In genomic region chr2:160666019-160666676, GRCh38 we compare ENCODE assay signal across 8 cellular contexts.
DNase-seq lines count a peak whose midpoint lies in the region; FAIRE-seq and TF ChIP-seq lines count a peak whose summit lies in the region.

No MANE protein-coding gene starts in this region.

- no peak for TF ChIP-seq CTCF in ascending aorta (IDR thresholded peaks at IDR 0.05)
- TF ChIP-seq CTCF in kidney (IDR thresholded peaks at IDR 0.05; ENCODE audit: borderline replicate concordance, extremely low read depth, insufficient read depth): no peak

- peak overlapping the region in 1 of 2 donors; percentile 31 for H3K4me3 ChIP-seq in ascending aorta
- no peak overlapping the region for H3K4me3 ChIP-seq in kidney (ENCODE audit: low read length in 2 of 2)

- DNase-seq in GM03348 (ENCODE audit: low spot score) (peak; percentile 82), HCEC 1CT (peak; percentile 97), NCI-H128 (lab: John Stamatoyannopoulos, UW; ENCODE audit: unreplicated experiment) (peak; percentile 33), ascending aorta (ENCODE audit: low spot score in 2 of 2) (no peak), kidney (no peak), stromal cell of bone marrow (ENCODE audit: low read depth) (peak; percentile 99), NCI-H526 treated with DMSO at 0.1 percent for 48 hours (lab: John Stamatoyannopoulos, UW) (no peak), middle frontal gyrus (ENCODE audit: extremely low spot score, low spot score) (no peak)

- H3K4me1 ChIP-seq in ascending aorta (peaks cover 0 to 18% of the 10 kb centered on the region in 2 donors), kidney (ENCODE audit: control insufficient read depth in 1 of 2, insufficient read depth in 1 of 2, low read depth in 1 of 2, low read length in 2 of 2) (no peaks in the 10 kb centered on the region)

- FAIRE-seq in kidney (lab: Jason Lieb, UNC): peak; percentile 94

- H3K27me3 ChIP-seq in ascending aorta: no peaks in the 10 kb centered on the region

- H3K27ac ChIP-seq in ascending aorta: peak overlapping the region; percentile 58 to 78
- H3K27ac ChIP-seq in kidney (ENCODE audit: low read depth in 2 of 2, low read length in 2 of 2): peak overlapping the region; percentile 59 to 63

- H3K36me3 ChIP-seq in ascending aorta: no peaks in the 10 kb centered on the region
- H3K36me3 ChIP-seq in kidney (ENCODE audit: control insufficient read depth in 1 of 2, insufficient read depth in 2 of 2, low read length in 2 of 2): no peaks in the 10 kb centered on the region

- H3K9me3 ChIP-seq in ascending aorta (no peaks in the 10 kb centered on the region), kidney (ENCODE audit: control insufficient read depth in 1 of 2, low read length in 2 of 2) (no peaks in the 10 kb centered on the region)

- H3K9ac ChIP-seq in kidney (ENCODE audit: low read length in 2 of 2): peak overlapping the region in 1 of 2 donors; percentile 51

- intact Hi-C loops in ascending aorta (cut with DNase I): loop anchor here (5.0 to 10.0 kb wide), 5 partner anchors 169 to 394 kb away; no protein-coding TSS in a partner anchor
- intact Hi-C loops in kidney (cut with DNase I): no loop called here

Comparison
In these comparisons a context has a peak if more than half of its experiments do, and no peak if none do; other contexts are left out.
1. DNase-seq: peak in GM03348 (single experiment), HCEC 1CT (single experiment), NCI-H128 (single experiment) and stromal cell of bone marrow (single experiment); none in ascending aorta (0 of 2), kidney (single experiment), NCI-H526 treated with DMSO at 0.1 percent for 48 hours (single experiment) and middle frontal gyrus (single experiment).